In the genomic region with DNA sequence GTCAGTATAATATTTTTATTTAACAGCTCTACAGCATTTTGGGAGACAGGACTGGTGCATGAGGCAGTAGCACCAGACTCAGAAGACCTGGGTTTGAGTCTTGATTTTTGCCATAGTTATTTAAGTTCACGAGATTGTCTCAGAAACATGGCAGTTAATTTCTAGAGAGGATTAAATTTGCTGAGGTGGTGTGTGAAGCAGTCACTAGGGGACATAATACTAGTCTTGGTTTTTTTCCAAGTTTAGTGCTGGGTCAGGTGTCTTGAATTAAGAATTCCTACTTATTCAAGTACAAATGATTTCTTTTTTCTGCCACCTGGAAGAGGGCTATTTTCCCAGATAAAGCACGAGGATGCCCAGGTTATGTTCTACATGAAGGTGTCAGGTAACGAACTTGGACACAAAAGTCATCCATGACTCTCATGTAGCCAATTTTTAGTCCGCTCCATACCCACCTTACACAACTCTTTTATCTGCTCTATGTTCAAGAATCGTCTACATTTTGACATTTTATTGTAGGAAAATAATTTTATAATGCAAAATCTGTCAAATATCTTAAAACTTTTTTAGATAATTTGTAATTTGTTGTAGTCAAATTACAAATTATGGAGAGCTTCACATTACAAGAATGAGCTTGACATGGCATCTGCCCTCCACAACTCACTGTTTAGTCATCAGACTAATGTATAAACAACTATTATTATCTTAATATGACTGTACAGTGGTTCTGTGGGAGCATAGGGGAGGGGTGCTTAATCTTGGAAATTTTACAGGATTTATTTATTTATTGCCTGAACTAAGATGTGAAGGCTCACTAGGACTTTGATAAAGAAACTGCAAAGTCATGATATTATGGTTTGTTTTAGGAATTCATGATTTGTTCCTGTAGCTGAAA, we compare ENCODE assay signal across 8 cellular contexts. TPM values are rescaled to one million over a fixed set of nuclear protein-coding genes. Genes with fewer than 3 reads are reported as not detected.
DNase-seq lines count a peak whose midpoint lies in the region; ATAC-seq and TF ChIP-seq lines count a peak whose summit lies in the region.

No MANE protein-coding gene starts in this region.

- no peaks in the 10 kb centered on the region for H3K9me2 ChIP-seq in SU-DHL-6 (replicated peaks; ENCODE audit: insufficient read depth, low read length)

- peak overlapping the region; percentile 98 for H3K4me3 ChIP-seq in AG04450 (ENCODE audit: low read depth, low read length)
- H3K4me3 ChIP-seq in SU-DHL-6 (ENCODE audit: insufficient read depth, low read length, poor library complexity, severe bottlenecking): peak overlapping the region; percentile 96
- H3K4me3 ChIP-seq in fibroblast of lung (replicated peaks in 1 of 4; ENCODE audit: control extremely low read depth in 1 of 4, insufficient read depth in 1 of 4, low read depth in 3 of 4, low read length in 4 of 4): peak overlapping the region; percentile 92 to 99 (median 98)
- H3K4me3 ChIP-seq in prostate gland: peak overlapping the region; percentile 74 to 93

- POLR2A ChIA-PET in AG04450 (lab: Yijun Ruan, JAX): interaction anchor here (0.7 to 2.4 kb wide), 3 partner anchors 30 to 99 kb away, joined by 3 to 46 read pairs (median 11); a partner anchor contains a TSS

- H3K27me3 ChIP-seq in AG04450 (ENCODE audit: control insufficient read depth, insufficient read depth, low read length) (no peaks in the 10 kb centered on the region), SU-DHL-6 (ENCODE audit: low read length) (no peaks in the 10 kb centered on the region), fibroblast of lung (ENCODE audit: control insufficient read depth, insufficient read depth, low read length) (no peaks in the 10 kb centered on the region), prostate gland (replicated peaks; ENCODE audit: insufficient read depth) (no peaks in the 10 kb centered on the region)

- in situ Hi-C loops in GM13977 (cut with MboI; ENCODE audit: low pct_unique_long_range_greater_than_20kb, low sequenced_read_pairs, unreplicated experiment): no loop called here

- CTCF ChIA-PET in AG04450 (lab: Charles Lee): interaction anchor here (1.0 to 1.3 kb wide), 4 partner anchors 16 to 595 kb away, joined by 3 to 4 read pairs (median 3); no protein-coding TSS in a partner anchor

- H3K4me1 ChIP-seq in fibroblast of lung (ENCODE audit: control insufficient read depth, extremely low read depth, insufficient read depth, low read length) (peaks cover 3% of the 10 kb centered on the region), prostate gland (replicated peaks) (peaks cover 12% of the 10 kb centered on the region)

- peak overlapping the region; percentile 99 for H3K9ac ChIP-seq in SU-DHL-6 (ENCODE audit: low read length)
- H3K9ac ChIP-seq in fibroblast of lung (ENCODE audit: insufficient read depth, low read length): peak overlapping the region; percentile 100

- no peak for ATAC-seq in GM18867 (IDR thresholded peaks at IDR 0.05; ENCODE audit: unreplicated experiment)

- TF ChIP-seq CTCF in AG04450 (IDR thresholded peaks at IDR 0.05; ENCODE audit: low read depth, low read length): no peak
- no peak for TF ChIP-seq CTCF in GM13977 (IDR thresholded peaks at IDR 0.05; ENCODE audit: extremely low read depth, insufficient read depth, missing control alignments)
- no peak for TF ChIP-seq CTCF in SU-DHL-6 (IDR thresholded peaks at IDR 0.05; ENCODE audit: insufficient read depth, low read length, poor library complexity, severe bottlenecking)
- TF ChIP-seq CTCF in fibroblast of lung (conservative IDR thresholded peaks at IDR 0.05 in 1 of 2, IDR thresholded peaks at IDR 0.05 in 1 of 2; ENCODE audit: low read depth in 1 of 2, low read length in 2 of 2): peak in 1 of 2 donors; percentile 12
- TF ChIP-seq CTCF in prostate gland (IDR thresholded peaks at IDR 0.05): no peak

- peaks cover 13% of the 10 kb centered on the region for H3F3A ChIP-seq in SU-DHL-6 (ENCODE audit: insufficient read depth)

- WGBS in prostate gland: 32% methylated on average over 5 of the region's 5 CpGs

- H3K79me2 ChIP-seq in SU-DHL-6 (ENCODE audit: insufficient read depth, low read length) (peaks cover 66% of the 10 kb centered on the region), fibroblast of lung (ENCODE audit: control insufficient read depth, insufficient read depth, low read length) (peaks cover 66% of the 10 kb centered on the region)

- H3K36me3 ChIP-seq in SU-DHL-6 (ENCODE audit: low read length) (peaks cover 26% of the 10 kb centered on the region), fibroblast of lung (ENCODE audit: control insufficient read depth, insufficient read depth, low read length) (peaks cover 3% of the 10 kb centered on the region), prostate gland (no peaks in the 10 kb centered on the region)

- peaks cover 4% of the 10 kb centered on the region; the same call in 1 of the 2 replicates for H3K9me3 ChIP-seq in AG04450 (ENCODE audit: control insufficient read depth, insufficient read depth, low read length)
- H3K9me3 ChIP-seq in SU-DHL-6 (ENCODE audit: insufficient read depth, low read length): no peaks in the 10 kb centered on the region
- H3K9me3 ChIP-seq in fibroblast of lung (ENCODE audit: control insufficient read depth, insufficient read depth, low read depth, low read length): no peaks in the 10 kb centered on the region
- no peaks in the 10 kb centered on the region for H3K9me3 ChIP-seq in prostate gland

- TF ChIP-seq POLR2A in prostate gland (IDR thresholded peaks at IDR 0.05): no peak

- H3K4me2 ChIP-seq in SU-DHL-6 (ENCODE audit: low read depth, low read length, poor library complexity, severe bottlenecking): peak overlapping the region; percentile 72
- H3K4me2 ChIP-seq in fibroblast of lung (ENCODE audit: extremely low read depth, insufficient read depth, low read length): peak overlapping the region; percentile 97

- H4K20me1 ChIP-seq in SU-DHL-6 (ENCODE audit: low read depth, low read length) (peaks cover 51% of the 10 kb centered on the region), fibroblast of lung (ENCODE audit: control insufficient read depth, extremely low read depth, insufficient read depth, low read length) (peaks cover 17% of the 10 kb centered on the region)

- H3K27ac ChIP-seq in AG04450 (ENCODE audit: low read depth, low read length): peak overlapping the region; percentile 80
- H3K27ac ChIP-seq in SU-DHL-6 (ENCODE audit: low read depth, low read length): peak overlapping the region; percentile 94
- peak overlapping the region; percentile 99 for H3K27ac ChIP-seq in fibroblast of lung (ENCODE audit: insufficient read depth, low read length)
- peak overlapping the region; percentile 94 to 97 for H3K27ac ChIP-seq in prostate gland

- no peak for DNase-seq in AG04450 (ENCODE audit: low read depth, low spot score)
- DNase-seq in GM13977 (ENCODE audit: low spot score): peak; percentile 15
- peak; percentile 77 to 87 for DNase-seq in fibroblast of lung (ENCODE audit: low read depth in 2 of 2)
- DNase-seq in prostate gland (ENCODE audit: low spot score): no peak
- DNase-seq in activated CD4-positive, alpha-beta T cell treated with anti-CD3 and anti-CD28 coated beads, Interleukin-2, amount 50 U/mL, for 4 hours: no peak
- no peak for DNase-seq in effector CD8-positive, alpha-beta T cell (lab: John Stamatoyannopoulos, UW)

- H2AFZ ChIP-seq in SU-DHL-6 (ENCODE audit: low read depth, low read length, severe bottlenecking) (no peak overlapping the region), fibroblast of lung (ENCODE audit: low read length) (no peak overlapping the region)

- intact Hi-C loops in prostate gland (cut with DNase I): loop anchor here (5.0 to 10.0 kb wide), 3 partner anchors 83 to 579 kb away; a partner anchor contains a TSS

RNA-seq across cellular contexts. Expression of a gene that starts 1.6 kb away (rescaled TPM):
- polyA plus RNA-seq in AG04450 (2011; rRNA removed) (68.6 and 76.1 TPM in 2 replicates), fibroblast of lung (60.4 and 65.6 TPM in 2 replicates)
- 42.9 and 64.9 TPM in 2 replicates for polyA minus RNA-seq in AG04450 (2011; rRNA and poly(A)+ RNA removed)
- total RNA-seq in fibroblast of lung (90.1 and 97.1 TPM in 2 replicates), prostate gland (100 to 1,000 TPM in 1 of 2 donors, 10 to 100 TPM in 1; 60.7 to 119 TPM)
- polyA plus RNA-seq in fibroblast of lung (2012): 50.7 and 52.6 TPM in 2 replicates
- polyA minus RNA-seq in fibroblast of lung (ENCODE audit: low replicate concordance): 5.3 and 7.3 TPM in 2 replicates

Comparison
In these comparisons a context has a peak if more than half of its experiments do, and no peak if none do; other contexts are left out.
1. DNase-seq: peak in GM13977 (single experiment) and fibroblast of lung (2 of 2); none in AG04450 (single experiment), prostate gland (single experiment), activated CD4-positive, alpha-beta T cell treated with anti-CD3 and anti-CD28 coated beads, Interleukin-2, amount 50 U/mL, for 4 hours (0 of 2) and effector CD8-positive, alpha-beta T cell (single experiment).
2. Peak in every context shown above with its lines, with median percentiles within 50 percentile points of each other: H3K27ac ChIP-seq and H3K4me3 ChIP-seq.